Comparison of ENCODE assay signal across 1 cellular context in genomic region chr1:63322944-63323865, GRCh38.
TF ChIP-seq lines count a peak whose summit lies in the region.

No MANE protein-coding gene starts in this region.

TF ChIP-seq in WTC11, 78 proteins besides CTCF, POLR2A, EP300 and RAD21 (continued from another document):
- TF ChIP-seq JAZF1 (CRISPR knock-in tag; IDR thresholded peaks at IDR 0.05): no peak
